18 cellular contexts compared by ENCODE assay signal in the genomic region with DNA sequence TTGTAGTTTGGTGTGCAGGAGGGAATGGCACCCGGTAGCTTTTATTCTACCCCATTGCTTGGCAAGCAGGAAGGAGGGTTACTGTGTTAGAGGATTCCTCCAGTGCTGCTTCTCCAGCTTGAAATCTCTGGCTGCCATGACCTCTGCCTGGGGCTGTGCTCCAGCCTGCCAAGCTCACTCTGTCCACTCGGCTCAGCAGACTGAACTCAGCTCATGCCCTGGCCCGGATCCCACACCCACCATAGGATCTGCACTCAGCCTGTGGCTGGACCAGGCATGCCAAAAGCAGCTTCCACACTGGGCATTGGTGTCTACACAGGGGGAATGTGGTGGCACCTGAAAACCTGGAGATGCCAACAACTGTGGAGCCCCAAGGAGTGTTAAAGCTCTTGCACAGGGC. TPM values are rescaled to one million over a fixed set of nuclear protein-coding genes. Genes with fewer than 3 reads are reported as not detected.
DNase-seq lines count a peak whose midpoint lies in the region; ATAC-seq, FAIRE-seq and TF ChIP-seq lines count a peak whose summit lies in the region.
"Had no signal": no experiment of that assay in that cellular context is flagged by ENCODE, and none has a peak within 500 bp of the region (broad histone marks: within the 10 kb centered on the region; RNA-seq: fewer than 3 reads in every experiment).

No MANE protein-coding gene starts in this region.

- no peak for FAIRE-seq in kidney (lab: Jason Lieb, UNC)
- FAIRE-seq: A549, GM12892 had no signal

- in situ Hi-C loops in IMR-90 (cut with MboI; ENCODE audit: low sequenced_read_pairs), result no loop called here

- no peak overlapping the region for H4K91ac ChIP-seq in IMR-90 (ENCODE audit: insufficient read depth, low read depth, low read length)

- no peak overlapping the region for H2BK15ac ChIP-seq in IMR-90 (ENCODE audit: low read depth, low read length)

- CTCF ChIA-PET in IMR-90 (lab: Yijun Ruan, JAX), result no interaction called here

- intact Hi-C loops in IMR-90 (cut with micrococcal nuclease), result no loop called here
- intact Hi-C loops in heart right ventricle (cut with DNase I), result loop anchor here in 1 of 10 donors (10.0 kb wide), 1 partner anchor 179 kb away; no protein-coding TSS in a partner anchor
- intact Hi-C loops in kidney (cut with DNase I), result no loop called here

- TF ChIP-seq CTCF in IMR-90 (conservative IDR thresholded peaks at IDR 0.05; ENCODE audit: low read depth, low read length) (no peak), heart right ventricle (IDR thresholded peaks at IDR 0.05) (no peak), kidney (IDR thresholded peaks at IDR 0.05; ENCODE audit: borderline replicate concordance, extremely low read depth, insufficient read depth) (no peak)

- no peak overlapping the region for H3K23ac ChIP-seq in IMR-90 (ENCODE audit: low read depth, low read length)

- no peak overlapping the region for H4K5ac ChIP-seq in IMR-90 (ENCODE audit: low read depth, low read length)

- peak overlapping the region; percentile 48 for H2AFZ ChIP-seq in IMR-90 (replicated peaks; ENCODE audit: low read length, poor library complexity)

- H4K8ac ChIP-seq in IMR-90 (ENCODE audit: low read depth in 2 of 2, low read length in 2 of 2), result no peak overlapping the region

- H3K27me3 ChIP-seq in IMR-90 (ENCODE audit: control insufficient read depth, insufficient read depth, low read length) (no peaks in the 10 kb centered on the region), MG63 (no peaks in the 10 kb centered on the region), heart right ventricle (no peaks in the 10 kb centered on the region)
- H3K27me3 ChIP-seq: BE2C had no signal

- H3K4me3 ChIP-seq in IMR-90 (ENCODE audit: insufficient read depth, low read depth, low read length) (no peak overlapping the region), MG63 (no peak overlapping the region), heart right ventricle (no peak overlapping the region), kidney (ENCODE audit: low read length in 2 of 2) (no peak overlapping the region)
- H3K4me3 ChIP-seq: A549 had no signal

- H2AK5ac ChIP-seq in IMR-90 (ENCODE audit: low read depth, low read length), result no peak overlapping the region

- POLR2A ChIA-PET in IMR-90 (lab: Charles Lee; ENCODE audit: unreplicated experiment), result no interaction called here

- no peak overlapping the region for H2BK5ac ChIP-seq in IMR-90 (ENCODE audit: low read depth, low read length, poor library complexity, severe bottlenecking)

- no peak for TF ChIP-seq RAD21 in IMR-90 (IDR thresholded peaks at IDR 0.05; ENCODE audit: low read length)

- H3K36me3 ChIP-seq in IMR-90 (ENCODE audit: control insufficient read depth, insufficient read depth, low read length) (no peaks in the 10 kb centered on the region), MG63 (no peaks in the 10 kb centered on the region), heart right ventricle (no peaks in the 10 kb centered on the region), kidney (ENCODE audit: control insufficient read depth in 1 of 2, insufficient read depth in 2 of 2, low read length in 2 of 2) (no peaks in the 10 kb centered on the region)
- H3K36me3 ChIP-seq: BE2C had no signal

- H3K18ac ChIP-seq in IMR-90 (ENCODE audit: low read depth, low read length), result no peak overlapping the region

- no peak overlapping the region for H2BK20ac ChIP-seq in IMR-90 (ENCODE audit: low read depth, low read length)

- no peak for ATAC-seq in IMR-90 (ENCODE audit: low read depth)
- ATAC-seq in heart right ventricle, result peak in 4 of 8 donors; percentile 39 to 78 (median 60)
- ATAC-seq in GM19023 (IDR thresholded peaks at IDR 0.05; ENCODE audit: unreplicated experiment), result no peak
- ATAC-seq: A549 had no signal

- no peaks in the 10 kb centered on the region for H4K20me1 ChIP-seq in IMR-90 (ENCODE audit: insufficient read depth, low read length)

- TF ChIP-seq POLR2A in IMR-90 (IDR thresholded peaks at IDR 0.05; ENCODE audit: low read depth, low read length), result no peak

- H3K4me1 ChIP-seq in IMR-90 (ENCODE audit: control insufficient read depth, insufficient read depth, low read length), result no peaks in the 10 kb centered on the region
- H3K4me1 ChIP-seq in heart right ventricle, result no peaks in the 10 kb centered on the region
- no peaks in the 10 kb centered on the region for H3K4me1 ChIP-seq in kidney (ENCODE audit: control insufficient read depth in 1 of 2, insufficient read depth in 1 of 2, low read depth in 1 of 2, low read length in 2 of 2)
- H3K4me1 ChIP-seq: A549, BE2C had no signal

- no peak overlapping the region for H2BK120ac ChIP-seq in IMR-90 (ENCODE audit: low read depth, low read length)

- H3K9ac ChIP-seq in IMR-90 (ENCODE audit: low read depth, low read length) (no peak overlapping the region), kidney (ENCODE audit: low read length in 2 of 2) (no peak overlapping the region)

- no peaks in the 10 kb centered on the region for H3K9me1 ChIP-seq in IMR-90 (ENCODE audit: insufficient read depth, low read length)

- WGBS in IMR-90 (ENCODE audit: extremely low coverage in 2 of 2, insufficient read length in 1 of 2), 2 experiments, result 60% methylated on average over 1 of the region's 3 CpGs; no CpG with 5 or more reads in 1 of the 2 experiments
- 53 to 67% methylated on average over 3 of the region's 3 CpGs for WGBS in heart right ventricle, 2 donors

- H3K4me2 ChIP-seq in IMR-90 (ENCODE audit: low read depth, low read length), result no peak overlapping the region
- H3K4me2 ChIP-seq: A549 had no signal

- BruUV-seq in IMR-90 (replicated peaks; lab: Mats Ljungman, UMichigan), result no TSS peak

- no peak overlapping the region for H3K14ac ChIP-seq in IMR-90 (replicated peaks; ENCODE audit: low read depth, low read length)

- DNase-seq in IMR-90 (no peak), MG63 (peak; percentile 32), heart right ventricle (peak; percentile 10 to 34), kidney (peak; percentile 30), NCI-H2081 treated with DMSO at 0.1 percent for 48 hours (lab: John Stamatoyannopoulos, UW) (no peak), SK-N-DZ (ENCODE audit: low spot score) (no peak), GM03348 (ENCODE audit: low spot score) (no peak)
- DNase-seq: BE2C; CD4-positive, alpha-beta memory T cell; DMS79; H7 had no signal

- H2AK9ac ChIP-seq in IMR-90 (replicated peaks; ENCODE audit: low read depth, low read length, poor library complexity), result no peak overlapping the region

- no peak overlapping the region for H3K27ac ChIP-seq in IMR-90 (ENCODE audit: insufficient read depth, low read length)
- no peak overlapping the region for H3K27ac ChIP-seq in heart right ventricle
- no peak overlapping the region for H3K27ac ChIP-seq in kidney (ENCODE audit: low read depth in 2 of 2, low read length in 2 of 2)
- H3K27ac ChIP-seq: A549, C4-2B had no signal

- no peak overlapping the region for H3K56ac ChIP-seq in IMR-90 (ENCODE audit: extremely low read depth, insufficient read depth, low read length)

- H3K4ac ChIP-seq in IMR-90 (ENCODE audit: low read depth, low read length), result no peak overlapping the region

- H3K79me1 ChIP-seq in IMR-90 (ENCODE audit: low read depth in 1 of 2, low read length in 2 of 2), result no peaks in the 10 kb centered on the region

- dilution Hi-C loops in IMR-90 (cut with HindIII; ENCODE audit: low sequenced_read_pairs, unreplicated experiment), result no loop called here

- H3K9me3 ChIP-seq in IMR-90 (ENCODE audit: control insufficient read depth, insufficient read depth, low read length), result peaks cover 2% of the 10 kb centered on the region
- no peaks in the 10 kb centered on the region for H3K9me3 ChIP-seq in MG63
- peaks cover 0 to 4% (median 0%) of the 10 kb centered on the region in 11 donors for H3K9me3 ChIP-seq in heart right ventricle
- H3K9me3 ChIP-seq in kidney (ENCODE audit: control insufficient read depth in 1 of 2, low read length in 2 of 2), result no peaks in the 10 kb centered on the region
- H3K9me3 ChIP-seq: A549, BE2C had no signal

TF ChIP-seq in IMR-90, 13 proteins besides CTCF, POLR2A, EP300 and RAD21 (continues in another document):
- no peak for TF ChIP-seq FOS (IDR thresholded peaks at IDR 0.05; ENCODE audit: low read depth, low read length)
- TF ChIP-seq, protein P1, sequence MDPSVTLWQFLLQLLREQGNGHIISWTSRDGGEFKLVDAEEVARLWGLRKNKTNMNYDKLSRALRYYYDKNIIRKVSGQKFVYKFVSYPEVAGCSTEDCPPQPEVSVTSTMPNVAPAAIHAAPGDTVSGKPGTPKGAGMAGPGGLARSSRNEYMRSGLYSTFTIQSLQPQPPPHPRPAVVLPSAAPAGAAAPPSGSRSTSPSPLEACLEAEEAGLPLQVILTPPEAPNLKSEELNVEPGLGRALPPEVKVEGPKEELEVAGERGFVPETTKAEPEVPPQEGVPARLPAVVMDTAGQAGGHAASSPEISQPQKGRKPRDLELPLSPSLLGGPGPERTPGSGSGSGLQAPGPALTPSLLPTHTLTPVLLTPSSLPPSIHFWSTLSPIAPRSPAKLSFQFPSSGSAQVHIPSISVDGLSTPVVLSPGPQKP (IDR thresholded peaks at IDR 0.05; ENCODE audit: borderline replicate concordance, low read depth, low read length), result no peak
- no peak for TF ChIP-seq BHLHE40 (IDR thresholded peaks at IDR 0.05; ENCODE audit: low read depth, low read length)
- TF ChIP-seq NFE2L2 (IDR thresholded peaks at IDR 0.05; ENCODE audit: low read depth, low read length), result no peak
- no peak for TF ChIP-seq MAFK (IDR thresholded peaks at IDR 0.05; ENCODE audit: low read depth, low read length)
- no peak for TF ChIP-seq CHD1 (IDR thresholded peaks at IDR 0.05; ENCODE audit: low read depth, low read length)

RNA-seq across cellular contexts. Expression of a gene that starts 26.3 kb away (rescaled TPM):
- under 0.01 TPM in 2 replicates for total RNA-seq in IMR-90 (2012; rRNA removed)
- polyA plus RNA-seq in IMR-90 (2012; rRNA removed), result 0.09 and 0.22 TPM in 2 replicates
- polyA plus RNA-seq in IMR-90 (2012; cell fraction: cytosol; rRNA removed), result 0.13 TPM in 1 of 2 replicates, not detected in the other
- polyA plus RNA-seq in IMR-90 (2012; cell fraction: nucleus; rRNA removed; ENCODE audit: low replicate concordance), result 0.02 and 0.07 TPM in 2 replicates
- total RNA-seq in MG63 (2014; rRNA removed; shearing (Covaris generic); ENCODE audit: low replicate concordance), result not detected in 2 replicates
- total RNA-seq in heart right ventricle, result not detected
- polyA plus RNA-seq in heart right ventricle, result not detected
- total RNA-seq in kidney, result 27.3 TPM
- 28.4 TPM for polyA plus RNA-seq in kidney (ENCODE audit: insufficient read depth, low read depth, low replicate concordance)
- polyA plus RNA-seq in SK-N-DZ (2014; cell fraction: cytosol; rRNA removed), result not detected in 2 replicates
- not detected in 2 replicates for polyA plus RNA-seq in SK-N-DZ (2014; cell fraction: nucleus; rRNA removed)
- total RNA-seq: CD4-positive, alpha-beta memory T cell; G401; HT-29 had no signal
- polyA plus RNA-seq: CD4-positive, alpha-beta memory T cell had no signal

RNA-seq across cellular contexts. Expression of a gene that starts 35.4 kb away (rescaled TPM):
- total RNA-seq in IMR-90 (2012; rRNA removed), result not detected in 2 replicates
- not detected in 2 replicates for polyA plus RNA-seq in IMR-90 (2012; rRNA removed)
- polyA plus RNA-seq in IMR-90 (2012; cell fraction: cytosol; rRNA removed), result not detected in 2 replicates
- polyA plus RNA-seq in IMR-90 (2012; cell fraction: nucleus; rRNA removed; ENCODE audit: low replicate concordance), result not detected in 2 replicates
- total RNA-seq in MG63 (2014; rRNA removed; shearing (Covaris generic); ENCODE audit: low replicate concordance), result not detected in 2 replicates
- total RNA-seq in heart right ventricle, result not detected
- polyA plus RNA-seq in heart right ventricle, result not detected
- not detected for total RNA-seq in kidney
- 21.2 TPM for polyA plus RNA-seq in kidney (ENCODE audit: insufficient read depth, low read depth, low replicate concordance)
- polyA plus RNA-seq in SK-N-DZ (2014; cell fraction: cytosol; rRNA removed), result not detected in 2 replicates
- polyA plus RNA-seq in SK-N-DZ (2014; cell fraction: nucleus; rRNA removed), result 0.45 TPM in 1 of 2 replicates, not detected in the other
- total RNA-seq: CD4-positive, alpha-beta memory T cell; G401; H7; HT-29 had no signal
- polyA plus RNA-seq: A549; AG04450; CD4-positive, alpha-beta memory T cell had no signal

Comparison
In these comparisons a context has a peak if more than half of its experiments do, and no peak if none do; other contexts are left out.
1. DNase-seq: peak in MG63 (single experiment), heart right ventricle (2 of 2) and kidney (single experiment); none in IMR-90 (single experiment), NCI-H2081 treated with DMSO at 0.1 percent for 48 hours (single experiment), SK-N-DZ (single experiment) and GM03348 (single experiment).
2. RNA of a gene that starts 26.3 kb away (total RNA-seq): 27.3 TPM in kidney (single experiment); under 0.01 TPM in IMR-90, not detected in MG63 and not detected in heart right ventricle; every median in the first group is over 10 times any median in the second.